ENCODE assay signal across 14 cellular contexts in the genomic region with DNA sequence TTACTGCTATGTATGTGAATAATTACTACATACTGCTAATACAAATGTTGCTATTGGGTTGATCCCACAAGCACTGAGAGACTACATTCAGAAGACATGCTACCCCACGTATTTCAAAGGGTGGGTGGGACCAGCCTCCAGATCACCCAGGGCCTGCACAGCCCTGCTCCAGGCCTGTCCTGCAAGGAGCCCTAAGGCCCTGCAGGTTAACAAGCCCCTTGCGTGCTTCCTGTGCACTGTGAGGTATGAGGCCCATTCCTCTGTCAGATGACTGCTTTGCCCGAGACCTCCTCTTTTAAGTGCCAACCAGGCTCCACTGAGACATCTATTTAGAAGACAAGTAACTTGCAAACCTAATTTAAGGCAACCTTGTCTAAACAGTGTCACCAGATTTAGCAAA.
"Had no signal": no experiment of that assay in that cellular context is flagged by ENCODE, and none has a peak within 500 bp of the region (broad histone marks: within the 10 kb centered on the region; RNA-seq: fewer than 3 reads in every experiment).

No MANE protein-coding gene starts in this region.

- DNase-seq: activated CD4-positive, alpha-beta memory T cell treated with anti-CD3 and anti-CD28 coated beads, Interleukin-2, amount 10 ng/mL, durations not matched to agents 7 days and 5 days; activated CD4-positive, alpha-beta T cell treated with anti-CD3 and anti-CD28 coated beads for 1 hour; activated gamma-delta T cell; activated T-cell treated with anti-CD3 and anti-CD28 coated beads, Interleukin-2, amount 50 U/mL, for 48 hours; amygdala; cerebellar nuclear complex; endodermal cell; glutamatergic neuron; immature natural killer cell; ovary; T-helper 2 cell; upper lobe of right lung had no signal

- H3K27ac Mint-ChIP-seq: activated CD4-positive, alpha-beta memory T cell treated with anti-CD3 and anti-CD28 coated beads, Interleukin-2, amount 10 ng/mL, durations not matched to agents 7 days and 5 days; activated naive CD8-positive, alpha-beta T cell; endodermal cell; immature natural killer cell; stimulated activated memory B cell treated with anti-CD40 and anti-IgM and Interleukin-4, amounts not matched to agents 10 μg/mL and 1 μg/mL and 100 μg/mL, for 72 hours had no signal

- H3K4me3 Mint-ChIP-seq: activated CD4-positive, alpha-beta memory T cell treated with anti-CD3 and anti-CD28 coated beads, Interleukin-2, amount 10 ng/mL, durations not matched to agents 7 days and 5 days; activated naive CD8-positive, alpha-beta T cell; endodermal cell; immature natural killer cell; stimulated activated memory B cell treated with anti-CD40 and anti-IgM and Interleukin-4, amounts not matched to agents 10 μg/mL and 1 μg/mL and 100 μg/mL, for 72 hours had no signal

- H3K4me1 Mint-ChIP-seq: activated CD4-positive, alpha-beta memory T cell treated with anti-CD3 and anti-CD28 coated beads, Interleukin-2, amount 10 ng/mL, durations not matched to agents 7 days and 5 days; stimulated activated memory B cell treated with anti-CD40 and anti-IgM and Interleukin-4, amounts not matched to agents 10 μg/mL and 1 μg/mL and 100 μg/mL, for 72 hours had no signal

- H3K4me3 ChIP-seq: ovary, upper lobe of right lung had no signal

- H3K36me3 Mint-ChIP-seq: activated naive CD8-positive, alpha-beta T cell; immature natural killer cell; stimulated activated memory B cell treated with anti-CD40 and anti-IgM and Interleukin-4, amounts not matched to agents 10 μg/mL and 1 μg/mL and 100 μg/mL, for 72 hours had no signal

- H3K36me3 ChIP-seq: ovary had no signal

- ATAC-seq: stimulated activated memory B cell treated with anti-CD40 and anti-IgM and Interleukin-4, amounts not matched to agents 10 μg/mL and 1 μg/mL and 100 μg/mL, for 72 hours had no signal

- H3K27me3 ChIP-seq: ovary, upper lobe of right lung had no signal

- H3K9me3 ChIP-seq: ovary, upper lobe of right lung had no signal

- H3K27ac ChIP-seq: ovary, upper lobe of right lung had no signal

- H3K27me3 Mint-ChIP-seq: activated CD4-positive, alpha-beta memory T cell treated with anti-CD3 and anti-CD28 coated beads, Interleukin-2, amount 10 ng/mL, durations not matched to agents 7 days and 5 days had no signal

- H3K9me3 Mint-ChIP-seq: activated CD4-positive, alpha-beta memory T cell treated with anti-CD3 and anti-CD28 coated beads, Interleukin-2, amount 10 ng/mL, durations not matched to agents 7 days and 5 days; endodermal cell; immature natural killer cell; stimulated activated memory B cell treated with anti-CD40 and anti-IgM and Interleukin-4, amounts not matched to agents 10 μg/mL and 1 μg/mL and 100 μg/mL, for 72 hours had no signal
